ENCODE assay signal across 1 cellular context in the genomic region with DNA sequence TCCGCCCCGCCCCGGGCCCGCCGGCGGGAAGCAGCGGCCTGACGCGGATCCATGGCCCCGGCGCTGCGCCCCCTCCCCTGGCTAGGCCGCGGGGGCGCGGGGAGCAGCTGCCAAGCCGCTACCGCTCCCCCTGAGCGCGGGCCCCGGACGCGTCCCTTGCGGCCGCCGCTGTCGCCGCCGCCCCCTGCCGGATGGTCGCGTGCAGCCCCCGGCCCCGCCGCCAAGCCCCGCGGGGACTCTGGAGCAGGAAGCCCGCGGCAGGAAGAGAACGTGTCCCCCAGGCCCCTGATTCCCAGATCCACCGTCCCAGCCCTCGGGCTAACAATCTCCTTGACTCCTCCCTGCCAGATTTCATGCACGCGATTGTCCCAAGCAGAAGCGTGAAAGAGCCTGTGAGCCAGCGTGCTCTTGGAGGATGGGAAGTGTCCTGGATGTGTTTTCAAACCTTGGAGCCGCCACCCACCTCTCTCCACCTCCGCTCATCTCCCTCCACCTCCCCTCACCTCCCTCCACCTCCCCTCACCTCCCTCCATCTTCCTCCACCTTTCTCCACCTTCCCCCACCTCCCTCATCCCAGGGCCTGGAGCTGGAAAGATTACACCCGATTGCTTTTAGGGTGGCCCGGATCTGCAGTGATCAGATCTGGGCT.
TF ChIP-seq lines count a peak whose summit lies in the region.

No MANE protein-coding gene starts in this region.

TF ChIP-seq in HEK293, 187 proteins besides CTCF, POLR2A, EP300 and RAD21 (continued from another document and continues in another):
- TF ChIP-seq, protein P1, sequence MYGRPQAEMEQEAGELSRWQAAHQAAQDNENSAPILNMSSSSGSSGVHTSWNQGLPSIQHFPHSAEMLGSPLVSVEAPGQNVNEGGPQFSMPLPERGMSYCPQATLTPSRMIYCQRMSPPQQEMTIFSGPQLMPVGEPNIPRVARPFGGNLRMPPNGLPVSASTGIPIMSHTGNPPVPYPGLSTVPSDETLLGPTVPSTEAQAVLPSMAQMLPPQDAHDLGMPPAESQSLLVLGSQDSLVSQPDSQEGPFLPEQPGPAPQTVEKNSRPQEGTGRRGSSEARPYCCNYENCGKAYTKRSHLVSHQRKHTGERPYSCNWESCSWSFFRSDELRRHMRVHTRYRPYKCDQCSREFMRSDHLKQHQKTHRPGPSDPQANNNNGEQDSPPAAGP (tag by site-specific recombination; IDR thresholded peaks at IDR 0.05): no peak
- no peak for TF ChIP-seq ZNF48 (tag by site-specific recombination; IDR thresholded peaks at IDR 0.05)
- no peak for TF ChIP-seq ZNF132 (tag by site-specific recombination; IDR thresholded peaks at IDR 0.05; ENCODE audit: borderline replicate concordance)
- TF ChIP-seq ZBTB7A (tag by site-specific recombination; IDR thresholded peaks at IDR 0.05; ENCODE audit: low read depth): no peak
- no peak for TF ChIP-seq ZNF621 (tag by site-specific recombination; IDR thresholded peaks at IDR 0.05)
- TF ChIP-seq, protein P2, sequence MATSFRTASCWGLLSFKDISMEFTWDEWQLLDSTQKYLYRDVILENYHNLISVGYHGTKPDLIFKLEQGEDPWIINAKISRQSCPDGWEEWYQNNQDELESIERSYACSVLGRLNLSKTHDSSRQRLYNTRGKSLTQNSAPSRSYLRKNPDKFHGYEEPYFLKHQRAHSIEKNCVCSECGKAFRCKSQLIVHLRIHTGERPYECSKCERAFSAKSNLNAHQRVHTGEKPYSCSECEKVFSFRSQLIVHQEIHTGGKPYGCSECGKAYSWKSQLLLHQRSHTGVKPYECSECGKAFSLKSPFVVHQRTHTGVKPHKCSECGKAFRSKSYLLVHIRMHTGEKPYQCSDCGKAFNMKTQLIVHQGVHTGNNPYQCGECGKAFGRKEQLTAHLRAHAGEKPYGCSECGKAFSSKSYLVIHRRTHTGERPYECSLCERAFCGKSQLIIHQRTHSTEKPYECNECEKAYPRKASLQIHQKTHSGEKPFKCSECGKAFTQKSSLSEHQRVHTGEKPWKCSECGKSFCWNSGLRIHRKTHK (tag by site-specific recombination; IDR thresholded peaks at IDR 0.05): no peak
- no peak for TF ChIP-seq ZSCAN16 (tag by site-specific recombination; IDR thresholded peaks at IDR 0.05)
- no peak for TF ChIP-seq ZNF670 (tag by site-specific recombination; IDR thresholded peaks at IDR 0.05; ENCODE audit: low read depth)
- no peak for TF ChIP-seq ZNF510 (tag by site-specific recombination; IDR thresholded peaks at IDR 0.05; ENCODE audit: insufficient replicate concordance)
- no peak for TF ChIP-seq RBAK (tag by site-specific recombination; IDR thresholded peaks at IDR 0.05)
- TF ChIP-seq ZNF19 (tag by site-specific recombination; IDR thresholded peaks at IDR 0.05; ENCODE audit: low read depth): no peak
- peak; percentile 46; the same call in 1 of the 2 replicates for TF ChIP-seq ZXDB (tag by site-specific recombination; IDR thresholded peaks at IDR 0.05)
- no peak for TF ChIP-seq ZNF423 (tag by site-specific recombination; IDR thresholded peaks at IDR 0.05)
- no peak for TF ChIP-seq GLIS2 (tag by site-specific recombination; IDR thresholded peaks at IDR 0.05)
- peak; percentile 66 for TF ChIP-seq SP3 (tag by site-specific recombination; IDR thresholded peaks at IDR 0.05)
- TF ChIP-seq SETDB1 (IDR thresholded peaks at IDR 0.05; ENCODE audit: insufficient read length, low read length): no peak
- TF ChIP-seq, protein P3, sequence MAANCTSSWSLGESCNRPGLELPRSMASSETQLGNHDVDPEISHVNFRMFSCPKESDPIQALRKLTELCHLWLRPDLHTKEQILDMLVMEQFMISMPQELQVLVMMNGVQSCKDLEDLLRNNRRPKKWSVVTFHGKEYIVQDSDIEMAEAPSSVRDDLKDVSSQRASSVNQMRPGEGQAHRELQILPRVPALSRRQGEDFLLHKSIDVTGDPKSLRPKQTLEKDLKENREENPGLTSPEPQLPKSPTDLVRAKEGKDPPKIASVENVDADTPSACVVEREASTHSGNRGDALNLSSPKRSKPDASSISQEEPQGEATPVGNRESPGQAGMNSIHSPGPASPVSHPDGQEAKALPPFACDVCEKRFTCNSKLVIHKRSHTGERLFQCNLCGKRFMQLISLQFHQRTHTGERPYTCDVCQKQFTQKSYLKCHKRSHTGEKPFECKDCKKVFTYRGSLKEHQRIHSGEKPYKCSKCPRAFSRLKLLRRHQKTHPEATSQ (tag by site-specific recombination; IDR thresholded peaks at IDR 0.05): no peak
- no peak for TF ChIP-seq ZNF184 (tag by site-specific recombination; IDR thresholded peaks at IDR 0.05)
- TF ChIP-seq, protein P4, sequence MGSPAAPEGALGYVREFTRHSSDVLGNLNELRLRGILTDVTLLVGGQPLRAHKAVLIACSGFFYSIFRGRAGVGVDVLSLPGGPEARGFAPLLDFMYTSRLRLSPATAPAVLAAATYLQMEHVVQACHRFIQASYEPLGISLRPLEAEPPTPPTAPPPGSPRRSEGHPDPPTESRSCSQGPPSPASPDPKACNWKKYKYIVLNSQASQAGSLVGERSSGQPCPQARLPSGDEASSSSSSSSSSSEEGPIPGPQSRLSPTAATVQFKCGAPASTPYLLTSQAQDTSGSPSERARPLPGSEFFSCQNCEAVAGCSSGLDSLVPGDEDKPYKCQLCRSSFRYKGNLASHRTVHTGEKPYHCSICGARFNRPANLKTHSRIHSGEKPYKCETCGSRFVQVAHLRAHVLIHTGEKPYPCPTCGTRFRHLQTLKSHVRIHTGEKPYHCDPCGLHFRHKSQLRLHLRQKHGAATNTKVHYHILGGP (tag by site-specific recombination; IDR thresholded peaks at IDR 0.05): no peak
- no peak for TF ChIP-seq ZNF785 (tag by site-specific recombination; IDR thresholded peaks at IDR 0.05)
- no peak for TF ChIP-seq ZNF354C (tag by site-specific recombination; IDR thresholded peaks at IDR 0.05; ENCODE audit: borderline replicate concordance, low read depth)
- TF ChIP-seq, protein P5, sequence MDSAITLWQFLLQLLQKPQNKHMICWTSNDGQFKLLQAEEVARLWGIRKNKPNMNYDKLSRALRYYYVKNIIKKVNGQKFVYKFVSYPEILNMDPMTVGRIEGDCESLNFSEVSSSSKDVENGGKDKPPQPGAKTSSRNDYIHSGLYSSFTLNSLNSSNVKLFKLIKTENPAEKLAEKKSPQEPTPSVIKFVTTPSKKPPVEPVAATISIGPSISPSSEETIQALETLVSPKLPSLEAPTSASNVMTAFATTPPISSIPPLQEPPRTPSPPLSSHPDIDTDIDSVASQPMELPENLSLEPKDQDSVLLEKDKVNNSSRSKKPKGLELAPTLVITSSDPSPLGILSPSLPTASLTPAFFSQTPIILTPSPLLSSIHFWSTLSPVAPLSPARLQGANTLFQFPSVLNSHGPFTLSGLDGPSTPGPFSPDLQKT (IDR thresholded peaks at IDR 0.05; ENCODE audit: borderline replicate concordance, low read depth, low read length): no peak
- TF ChIP-seq ZNF341 (tag by site-specific recombination; IDR thresholded peaks at IDR 0.05; ENCODE audit: low read depth): no peak
- no peak for TF ChIP-seq GLIS1 (tag by site-specific recombination; IDR thresholded peaks at IDR 0.05)
- 0 out of 2 replicates have a peak, but pooled peaks have one; percentile 32 for TF ChIP-seq ZNF596 (tag by site-specific recombination; IDR thresholded peaks at IDR 0.05)
- TF ChIP-seq OSR2 (tag by site-specific recombination; IDR thresholded peaks at IDR 0.05): no peak
- no peak for TF ChIP-seq ZNF76 (tag by site-specific recombination; IDR thresholded peaks at IDR 0.05; ENCODE audit: borderline replicate concordance, low read depth)
- TF ChIP-seq ZSCAN30 (tag by site-specific recombination; IDR thresholded peaks at IDR 0.05): no peak
- TF ChIP-seq KLF10 (tag by site-specific recombination; IDR thresholded peaks at IDR 0.05): no peak
- TF ChIP-seq ZNF843 (tag by site-specific recombination; IDR thresholded peaks at IDR 0.05): no peak
- TF ChIP-seq SCRT2 (tag by site-specific recombination; IDR thresholded peaks at IDR 0.05): no peak
- no peak for TF ChIP-seq ZNF157 (tag by site-specific recombination; IDR thresholded peaks at IDR 0.05)
- TF ChIP-seq ZNF274 (IDR thresholded peaks at IDR 0.05; ENCODE audit: low read length): no peak
- TF ChIP-seq ZNF274 (tag by site-specific recombination; IDR thresholded peaks at IDR 0.05; ENCODE audit: borderline replicate concordance): no peak
- no peak for TF ChIP-seq HOXA7 (CRISPR knock-in tag; IDR thresholded peaks at IDR 0.05; ENCODE audit: borderline replicate concordance)
- TF ChIP-seq, protein P6, sequence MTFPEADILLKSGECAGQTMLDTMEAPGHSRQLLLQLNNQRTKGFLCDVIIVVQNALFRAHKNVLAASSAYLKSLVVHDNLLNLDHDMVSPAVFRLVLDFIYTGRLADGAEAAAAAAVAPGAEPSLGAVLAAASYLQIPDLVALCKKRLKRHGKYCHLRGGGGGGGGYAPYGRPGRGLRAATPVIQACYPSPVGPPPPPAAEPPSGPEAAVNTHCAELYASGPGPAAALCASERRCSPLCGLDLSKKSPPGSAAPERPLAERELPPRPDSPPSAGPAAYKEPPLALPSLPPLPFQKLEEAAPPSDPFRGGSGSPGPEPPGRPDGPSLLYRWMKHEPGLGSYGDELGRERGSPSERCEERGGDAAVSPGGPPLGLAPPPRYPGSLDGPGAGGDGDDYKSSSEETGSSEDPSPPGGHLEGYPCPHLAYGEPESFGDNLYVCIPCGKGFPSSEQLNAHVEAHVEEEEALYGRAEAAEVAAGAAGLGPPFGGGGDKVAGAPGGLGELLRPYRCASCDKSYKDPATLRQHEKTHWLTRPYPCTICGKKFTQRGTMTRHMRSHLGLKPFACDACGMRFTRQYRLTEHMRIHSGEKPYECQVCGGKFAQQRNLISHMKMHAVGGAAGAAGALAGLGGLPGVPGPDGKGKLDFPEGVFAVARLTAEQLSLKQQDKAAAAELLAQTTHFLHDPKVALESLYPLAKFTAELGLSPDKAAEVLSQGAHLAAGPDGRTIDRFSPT (tag by site-specific recombination; IDR thresholded peaks at IDR 0.05): no peak
- no peak for TF ChIP-seq ZNF664 (tag by site-specific recombination; IDR thresholded peaks at IDR 0.05)
- no peak; the same call in 1 of the 2 replicates for TF ChIP-seq ZNF324 (tag by site-specific recombination; IDR thresholded peaks at IDR 0.05)
- no peak for TF ChIP-seq ZNF112 (tag by site-specific recombination; IDR thresholded peaks at IDR 0.05)
- TF ChIP-seq ZNF560 (tag by site-specific recombination; IDR thresholded peaks at IDR 0.05; ENCODE audit: borderline replicate concordance): no peak
- TF ChIP-seq ZBTB1 (tag by site-specific recombination; IDR thresholded peaks at IDR 0.05): no peak
- TF ChIP-seq ZNF24 (tag by site-specific recombination; IDR thresholded peaks at IDR 0.05): no peak
- TF ChIP-seq, protein P7, sequence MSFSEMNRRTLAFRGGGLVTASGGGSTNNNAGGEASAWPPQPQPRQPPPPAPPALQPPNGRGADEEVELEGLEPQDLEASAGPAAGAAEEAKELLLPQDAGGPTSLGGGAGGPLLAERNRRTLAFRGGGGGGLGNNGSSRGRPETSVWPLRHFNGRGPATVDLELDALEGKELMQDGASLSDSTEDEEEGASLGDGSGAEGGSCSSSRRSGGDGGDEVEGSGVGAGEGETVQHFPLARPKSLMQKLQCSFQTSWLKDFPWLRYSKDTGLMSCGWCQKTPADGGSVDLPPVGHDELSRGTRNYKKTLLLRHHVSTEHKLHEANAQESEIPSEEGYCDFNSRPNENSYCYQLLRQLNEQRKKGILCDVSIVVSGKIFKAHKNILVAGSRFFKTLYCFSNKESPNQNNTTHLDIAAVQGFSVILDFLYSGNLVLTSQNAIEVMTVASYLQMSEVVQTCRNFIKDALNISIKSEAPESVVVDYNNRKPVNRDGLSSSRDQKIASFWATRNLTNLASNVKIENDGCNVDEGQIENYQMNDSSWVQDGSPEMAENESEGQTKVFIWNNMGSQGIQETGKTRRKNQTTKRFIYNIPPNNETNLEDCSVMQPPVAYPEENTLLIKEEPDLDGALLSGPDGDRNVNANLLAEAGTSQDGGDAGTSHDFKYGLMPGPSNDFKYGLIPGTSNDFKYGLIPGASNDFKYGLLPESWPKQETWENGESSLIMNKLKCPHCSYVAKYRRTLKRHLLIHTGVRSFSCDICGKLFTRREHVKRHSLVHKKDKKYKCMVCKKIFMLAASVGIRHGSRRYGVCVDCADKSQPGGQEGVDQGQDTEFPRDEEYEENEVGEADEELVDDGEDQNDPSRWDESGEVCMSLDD (tag by site-specific recombination; IDR thresholded peaks at IDR 0.05): 0 out of 2 replicates have a peak, but pooled peaks have one; percentile 24
- no peak for TF ChIP-seq YY1 (tag by site-specific recombination; IDR thresholded peaks at IDR 0.05)
- no peak for TF ChIP-seq ZNF561 (tag by site-specific recombination; IDR thresholded peaks at IDR 0.05; ENCODE audit: borderline replicate concordance)
- no peak for TF ChIP-seq ZNF292 (tag by site-specific recombination; IDR thresholded peaks at IDR 0.05; ENCODE audit: borderline replicate concordance, low read depth)
- TF ChIP-seq ZFP3 (tag by site-specific recombination; IDR thresholded peaks at IDR 0.05; ENCODE audit: low read depth): no peak
- TF ChIP-seq ZNF366 (tag by site-specific recombination; conservative IDR thresholded peaks at IDR 0.05): peak; percentile 84
- no peak for TF ChIP-seq ZNF174 (tag by site-specific recombination; IDR thresholded peaks at IDR 0.05)
- TF ChIP-seq ZNF629 (tag by site-specific recombination; IDR thresholded peaks at IDR 0.05): no peak
- no peak for TF ChIP-seq ZNF501 (tag by site-specific recombination; IDR thresholded peaks at IDR 0.05)
- no peak for TF ChIP-seq ZNF701 (tag by site-specific recombination; IDR thresholded peaks at IDR 0.05)
- TF ChIP-seq PRDM1 (tag by site-specific recombination; IDR thresholded peaks at IDR 0.05): no peak
- TF ChIP-seq, protein P8, sequence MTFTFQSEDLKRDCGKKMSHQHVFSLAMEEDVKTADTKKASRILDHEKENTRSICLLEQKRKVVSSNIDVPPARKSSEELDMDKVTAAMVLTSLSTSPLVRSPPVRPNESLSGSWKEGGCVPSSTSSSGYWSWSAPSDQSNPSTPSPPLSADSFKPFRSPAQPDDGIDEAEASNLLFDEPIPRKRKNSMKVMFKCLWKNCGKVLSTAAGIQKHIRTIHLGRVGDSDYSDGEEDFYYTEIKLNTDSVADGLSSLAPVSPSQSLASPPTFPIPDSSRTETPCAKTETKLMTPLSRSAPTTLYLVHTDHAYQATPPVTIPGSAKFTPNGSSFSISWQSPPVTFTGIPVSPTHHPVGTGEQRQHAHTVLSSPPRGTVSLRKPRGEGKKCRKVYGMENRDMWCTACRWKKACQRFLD (tag by site-specific recombination; IDR thresholded peaks at IDR 0.05): no peak
- 0 out of 2 replicates have a peak, but pooled peaks have one; percentile 7 for TF ChIP-seq ZIC2 (tag by site-specific recombination; IDR thresholded peaks at IDR 0.05)
- TF ChIP-seq, protein P9, sequence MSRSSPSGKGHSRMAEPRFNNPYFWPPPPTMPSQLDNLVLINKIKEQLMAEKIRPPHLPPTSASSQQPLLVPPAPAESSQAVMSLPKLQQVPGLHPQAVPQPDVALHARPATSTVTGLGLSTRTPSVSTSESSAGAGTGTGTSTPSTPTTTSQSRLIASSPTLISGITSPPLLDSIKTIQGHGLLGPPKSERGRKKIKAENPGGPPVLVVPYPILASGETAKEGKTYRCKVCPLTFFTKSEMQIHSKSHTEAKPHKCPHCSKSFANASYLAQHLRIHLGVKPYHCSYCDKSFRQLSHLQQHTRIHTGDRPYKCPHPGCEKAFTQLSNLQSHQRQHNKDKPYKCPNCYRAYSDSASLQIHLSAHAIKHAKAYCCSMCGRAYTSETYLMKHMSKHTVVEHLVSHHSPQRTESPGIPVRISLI (tag by site-specific recombination; IDR thresholded peaks at IDR 0.05): no peak
- 0 out of 2 replicates have a peak, but pooled peaks have one; percentile 24 for TF ChIP-seq ZNF660 (tag by site-specific recombination; IDR thresholded peaks at IDR 0.05)
- TF ChIP-seq ZNF521 (tag by site-specific recombination; IDR thresholded peaks at IDR 0.05): no peak
- no peak for TF ChIP-seq BCL11A (tag by site-specific recombination; IDR thresholded peaks at IDR 0.05; ENCODE audit: low read depth)
